ENCODE assay signal across 25 cellular contexts in genomic region chr4:71978192-71978845, GRCh38. TPM values are rescaled to one million over a fixed set of nuclear protein-coding genes. Genes with fewer than 3 reads are reported as not detected.
"Had no signal": no experiment of that assay in that cellular context is flagged by ENCODE, and none has a peak within 500 bp of the region (broad histone marks: within the 10 kb centered on the region; RNA-seq: fewer than 3 reads in every experiment).

No MANE protein-coding gene starts in this region.

- H3K4me3 ChIP-seq: ovary, prostate gland, upper lobe of left lung had no signal

- H3K9me3 Mint-ChIP-seq: activated naive CD8-positive, alpha-beta T cell treated with anti-CD3 and anti-CD28 coated beads for 36 hours; activated T-helper 17 cell treated with anti-CD3 and anti-CD28 coated beads, Interleukin-2, amount 50 U/mL, for 72 hours; nephron had no signal

- H3K4me3 Mint-ChIP-seq: activated CD8-positive, alpha-beta T cell treated with anti-CD3 and anti-CD28 coated beads, Interleukin-2, amount 10 ng/mL, durations not matched to agents 7 days and 5 days; activated naive CD8-positive, alpha-beta T cell treated with anti-CD3 and anti-CD28 coated beads for 36 hours; activated T-helper 17 cell treated with anti-CD3 and anti-CD28 coated beads, Interleukin-2, amount 50 U/mL, for 72 hours; nephron had no signal

- DNase-seq: activated CD4-positive, alpha-beta T cell treated with anti-CD3 and anti-CD28 coated beads for 1 hour; activated CD4-positive, alpha-beta T cell treated with anti-CD3 and anti-CD28 coated beads, Interleukin-2, amount 50 U/mL, for 1 hour; activated CD8-positive, alpha-beta T cell treated with anti-CD3 and anti-CD28 coated beads, Interleukin-2, amount 10 ng/mL, durations not matched to agents 7 days and 5 days; activated naive CD4-positive, alpha-beta T cell; activated naive CD8-positive, alpha-beta T cell treated with anti-CD3 and anti-CD28 coated beads for 36 hours; activated T-cell treated with anti-CD3 and anti-CD28 coated beads, Interleukin-2, amount 50 U/mL, for 1 hour; amygdala; effector CD8-positive, alpha-beta T cell; hippocampal formation; mesenchymal stem cell; ovary; right cardiac atrium; stimulated activated CD4-positive, alpha-beta T cell treated with anti-CD3 and anti-CD28 coated beads, Interleukin-12 subunit alpha, Interleukin-12 subunit beta, amount 100 ng/mL, for 4 hours; stimulated activated CD4-positive, alpha-beta T cell treated with anti-CD3 and anti-CD28 coated beads, Interleukin-4, amount 100 ng/mL, for 4 hours; stimulated activated naive CD8-positive, alpha-beta T cell treated with anti-CD3 and anti-CD28 coated beads, Interleukin-15, Interleukin-2, amounts not matched to agents 100 U/mL and 50 U/mL, for 24 hours; T-helper 1 cell; upper lobe of left lung had no signal

- H3K4me1 Mint-ChIP-seq: activated naive CD8-positive, alpha-beta T cell treated with anti-CD3 and anti-CD28 coated beads for 36 hours; activated T-helper 17 cell treated with anti-CD3 and anti-CD28 coated beads, Interleukin-2, amount 50 U/mL, for 72 hours; nephron had no signal

- H3K27me3 Mint-ChIP-seq: activated naive CD8-positive, alpha-beta T cell treated with anti-CD3 and anti-CD28 coated beads for 36 hours; activated T-helper 17 cell treated with anti-CD3 and anti-CD28 coated beads, Interleukin-2, amount 50 U/mL, for 72 hours had no signal

- H3K36me3 Mint-ChIP-seq: activated naive CD8-positive, alpha-beta T cell treated with anti-CD3 and anti-CD28 coated beads for 36 hours had no signal

- H3K27me3 ChIP-seq: neutrophil, ovary, upper lobe of left lung had no signal

- H3K27ac Mint-ChIP-seq: activated CD8-positive, alpha-beta T cell treated with anti-CD3 and anti-CD28 coated beads, Interleukin-2, amount 10 ng/mL, durations not matched to agents 7 days and 5 days; activated naive CD8-positive, alpha-beta T cell treated with anti-CD3 and anti-CD28 coated beads for 36 hours; activated T-helper 17 cell treated with anti-CD3 and anti-CD28 coated beads, Interleukin-2, amount 50 U/mL, for 72 hours; nephron had no signal

- ATAC-seq: activated CD8-positive, alpha-beta T cell treated with anti-CD3 and anti-CD28 coated beads, Interleukin-2, amount 10 ng/mL, durations not matched to agents 7 days and 5 days; activated T-helper 17 cell treated with anti-CD3 and anti-CD28 coated beads, Interleukin-2, amount 50 U/mL, for 72 hours; esophagus mucosa; right cardiac atrium; stimulated activated naive CD8-positive, alpha-beta T cell treated with anti-CD3 and anti-CD28 coated beads, Interleukin-15, Interleukin-2, amounts not matched to agents 100 U/mL and 50 U/mL, for 24 hours had no signal

- H3K9me3 ChIP-seq: neutrophil, ovary, prostate gland, upper lobe of left lung had no signal

- H3K27ac ChIP-seq: neutrophil, ovary, prostate gland, upper lobe of left lung had no signal

RNA-seq across cellular contexts. Expression of gene NPFFR2, which starts 53.5 kb away (rescaled TPM):
- total RNA-seq: activated CD8-positive, alpha-beta T cell treated with anti-CD3 and anti-CD28 coated beads, Interleukin-2, amount 10 ng/mL, durations not matched to agents 7 days and 5 days; activated naive CD8-positive, alpha-beta T cell treated with anti-CD3 and anti-CD28 coated beads for 36 hours; activated T-helper 17 cell treated with anti-CD3 and anti-CD28 coated beads, Interleukin-2, amount 50 U/mL, for 72 hours; esophagus mucosa; lower leg skin; myocyte; right cardiac atrium; subcutaneous adipose tissue; upper lobe of left lung had no signal
